In genomic region chr5:79189439-79190234, GRCh38 we compare ENCODE assay signal across 1 cellular context.
TF ChIP-seq lines count a peak whose summit lies in the region.

No MANE protein-coding gene starts in this region.

TF ChIP-seq in HepG2, 621 proteins besides CTCF, POLR2A, EP300 and RAD21 (continued from another document):
- TF ChIP-seq KIAA2018 (CRISPR knock-in tag; IDR thresholded peaks at IDR 0.05; ENCODE audit: borderline replicate concordance): no peak
- TF ChIP-seq SNAPC4 (CRISPR knock-in tag; IDR thresholded peaks at IDR 0.05): no peak
- TF ChIP-seq ZIK1 (CRISPR knock-in tag; IDR thresholded peaks at IDR 0.05; ENCODE audit: borderline replicate concordance, low read depth): no peak
- TF ChIP-seq KDM6A (CRISPR knock-in tag; IDR thresholded peaks at IDR 0.05; ENCODE audit: low read depth): no peak
- TF ChIP-seq TEAD2 (CRISPR knock-in tag; IDR thresholded peaks at IDR 0.05): no peak
- no peak for TF ChIP-seq NFE2L2 (IDR thresholded peaks at IDR 0.05; ENCODE audit: low read length)
- no peak for TF ChIP-seq ZNF251 (CRISPR knock-in tag; IDR thresholded peaks at IDR 0.05)
- TF ChIP-seq NR2C2 (CRISPR knock-in tag; IDR thresholded peaks at IDR 0.05; ENCODE audit: borderline replicate concordance): no peak
- TF ChIP-seq ZNF264 (CRISPR knock-in tag; IDR thresholded peaks at IDR 0.05): no peak
- no peak for TF ChIP-seq ZNF136 (CRISPR knock-in tag; IDR thresholded peaks at IDR 0.05; ENCODE audit: low read depth)
- TF ChIP-seq NR0B2 (CRISPR knock-in tag; IDR thresholded peaks at IDR 0.05): no peak
- no peak for TF ChIP-seq ZSCAN21 (CRISPR knock-in tag; IDR thresholded peaks at IDR 0.05; ENCODE audit: borderline replicate concordance)
- TF ChIP-seq ZNF687 (CRISPR knock-in tag; IDR thresholded peaks at IDR 0.05): no peak
- no peak for TF ChIP-seq U2AF1 (optimal IDR thresholded peaks at IDR 0.05; ENCODE audit: low read depth, low read length)
- TF ChIP-seq ZNF607 (CRISPR knock-in tag; IDR thresholded peaks at IDR 0.05; ENCODE audit: borderline replicate concordance): no peak
